In the genomic region with DNA sequence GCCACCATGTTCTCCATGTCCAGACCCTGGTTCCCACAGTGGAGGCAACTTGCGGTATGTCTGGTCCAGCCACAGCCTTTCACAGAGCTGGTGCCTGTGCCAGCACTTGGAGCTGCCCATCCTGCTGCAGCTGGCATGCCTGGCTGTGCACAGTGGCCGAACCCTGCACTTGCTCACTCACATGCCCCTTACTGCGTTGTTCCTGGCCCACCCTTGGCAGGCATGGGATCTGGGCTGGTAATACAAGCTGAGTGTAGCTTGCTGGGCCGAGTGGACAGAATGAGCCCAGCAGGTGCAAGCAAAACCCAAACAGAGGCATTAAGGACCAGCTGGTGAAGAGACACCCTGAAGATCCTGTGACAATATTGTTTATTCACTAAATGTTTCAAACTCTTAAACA, we compare ENCODE assay signal across 14 cellular contexts.
"Had no signal": no experiment of that assay in that cellular context is flagged by ENCODE, and none has a peak within 500 bp of the region (broad histone marks: within the 10 kb centered on the region; RNA-seq: fewer than 3 reads in every experiment).

No MANE protein-coding gene starts in this region.

- ATAC-seq: activated CD8-positive, alpha-beta T cell treated with anti-CD3 and anti-CD28 coated beads for 36 hours; foreskin keratinocyte; naive thymus-derived CD8-positive, alpha-beta T cell; sciatic nerve; stimulated activated memory B cell treated with anti-CD40 and anti-IgM and Interleukin-4, amounts not matched to agents 10 μg/mL and 1 μg/mL and 100 μg/mL, for 72 hours had no signal

- DNase-seq: activated CD4-positive, alpha-beta T cell treated with anti-CD3 and anti-CD28 coated beads for 4 hours; activated CD8-positive, alpha-beta memory T cell treated with anti-CD3 and anti-CD28 coated beads, Interleukin-2, amount 50 U/mL, for 4 hours; activated CD8-positive, alpha-beta T cell treated with anti-CD3 and anti-CD28 coated beads for 36 hours; activated naive CD4-positive, alpha-beta T cell; foreskin keratinocyte; head of caudate nucleus; naive thymus-derived CD8-positive, alpha-beta T cell; nucleus accumbens; spleen; stimulated activated CD4-positive, alpha-beta T cell treated with anti-CD3 and anti-CD28 coated beads, Interleukin-1b, Interleukin-23, amount 100 ng/mL, for 48 hours had no signal

- H3K4me3 ChIP-seq: prostate gland, spleen, tibial nerve had no signal

- H3K4me1 ChIP-seq: foreskin keratinocyte, prostate gland, spleen, tibial nerve had no signal

- H3K27ac ChIP-seq: foreskin keratinocyte, prostate gland, spleen, tibial nerve had no signal

- H3K9me3 ChIP-seq: prostate gland, tibial nerve had no signal

- H3K27me3 ChIP-seq: foreskin keratinocyte, spleen, tibial nerve had no signal
